Comparison of ENCODE assay signal across 8 cellular contexts in genomic region chr11:68090706-68091105, GRCh38. TPM values are rescaled to one million over a fixed set of nuclear protein-coding genes. Genes with fewer than 3 reads are reported as not detected.
DNase-seq lines count a peak whose midpoint lies in the region; ATAC-seq and FAIRE-seq lines count a peak whose summit lies in the region.

No MANE protein-coding gene starts in this region.

- H3K4me3 ChIP-seq in MG63 (no peak overlapping the region), muscle layer of duodenum (ENCODE audit: low read depth in 1 of 2, low read length in 2 of 2) (no peak overlapping the region)

- no peak for ATAC-seq in GM19463 (IDR thresholded peaks at IDR 0.05; ENCODE audit: unreplicated experiment)

- H3K36me3 ChIP-seq in MG63: 0 out of 2 replicates have a peak, but pooled peaks cover 3% of the 10 kb centered on the region
- no peaks in the 10 kb centered on the region for H3K36me3 ChIP-seq in muscle layer of duodenum (ENCODE audit: control insufficient read depth in 1 of 2, insufficient read depth in 2 of 2, low read length in 2 of 2)

- DNase-seq in CD1c-positive myeloid dendritic cell (ENCODE audit: extremely low spot score): peak; percentile 47
- DNase-seq in MG63: peak; percentile 36
- DNase-seq in dermis microvascular lymphatic vessel endothelial cell (ENCODE audit: low read depth in 2 of 2): peak; percentile 18 to 66
- DNase-seq in T-helper 9 cell: no peak
- no peak for DNase-seq in middle frontal gyrus (ENCODE audit: extremely low spot score, low spot score)
- DNase-seq in urothelium cell line (ENCODE audit: low spot score): no peak

- no peak for FAIRE-seq in urothelium cell line (lab: Jason Lieb, UNC)

- H3K27me3 ChIP-seq in MG63: no peaks in the 10 kb centered on the region
- no peaks in the 10 kb centered on the region for H3K27me3 ChIP-seq in muscle layer of duodenum (ENCODE audit: low read depth, low read length)

- no peaks in the 10 kb centered on the region for H3K4me1 ChIP-seq in muscle layer of duodenum (ENCODE audit: control insufficient read depth in 1 of 2, insufficient read depth in 2 of 2, low read length in 2 of 2)

- no peaks in the 10 kb centered on the region for H3K9me3 ChIP-seq in MG63
- H3K9me3 ChIP-seq in muscle layer of duodenum (ENCODE audit: control insufficient read depth in 1 of 2, low read length in 2 of 2): no peaks in the 10 kb centered on the region

- H3K27ac ChIP-seq in muscle layer of duodenum (ENCODE audit: low read length): peak overlapping the region; percentile 16

RNA-seq across cellular contexts. Expression of gene CHKA, which starts 30.5 kb away (rescaled TPM):
- total RNA-seq in MG63 (2014; rRNA removed; shearing (Covaris generic); ENCODE audit: low replicate concordance): 6.8 and 12.9 TPM in 2 replicates
- total RNA-seq in dermis microvascular lymphatic vessel endothelial cell: 22.0 and 37.0 TPM in 2 replicates

RNA-seq across cellular contexts. Expression of gene TCIRG1, which starts 51.9 kb away (rescaled TPM):
- 26.4 and 36.9 TPM in 2 replicates for total RNA-seq in MG63 (2014; rRNA removed; shearing (Covaris generic); ENCODE audit: low replicate concordance)
- total RNA-seq in dermis microvascular lymphatic vessel endothelial cell: 40.1 and 65.4 TPM in 2 replicates

Comparison
In these comparisons a context has a peak if more than half of its experiments do, and no peak if none do; other contexts are left out.
1. DNase-seq: peak in CD1c-positive myeloid dendritic cell (single experiment), MG63 (single experiment) and dermis microvascular lymphatic vessel endothelial cell (2 of 2); none in T-helper 9 cell (single experiment), middle frontal gyrus (single experiment) and urothelium cell line (single experiment).